In the genomic region with DNA sequence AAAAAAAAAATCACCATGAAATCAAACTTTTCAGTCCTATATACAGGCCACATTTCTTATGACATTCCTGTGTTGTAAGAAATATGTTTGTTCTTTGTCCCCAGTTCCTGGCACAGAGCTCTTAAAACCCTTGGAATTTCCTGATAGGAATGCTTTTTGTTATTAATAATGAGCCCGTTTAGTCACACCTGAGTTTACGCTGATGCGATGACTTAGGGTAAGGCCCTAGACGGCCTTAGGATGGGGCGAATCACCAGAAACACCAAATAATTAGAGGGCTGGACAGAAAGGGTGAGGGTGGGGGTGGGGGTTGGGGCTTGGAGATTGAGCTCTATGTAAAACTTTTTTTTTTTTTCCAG, we compare ENCODE assay signal across 22 cellular contexts. TPM values are rescaled to one million over a fixed set of nuclear protein-coding genes. Genes with fewer than 3 reads are reported as not detected.
DNase-seq lines count a peak whose midpoint lies in the region; ATAC-seq and TF ChIP-seq lines count a peak whose summit lies in the region.
"Had no signal": no experiment of that assay in that cellular context is flagged by ENCODE, and none has a peak within 500 bp of the region (broad histone marks: within the 10 kb centered on the region; RNA-seq: fewer than 3 reads in every experiment).

No MANE protein-coding gene starts in this region.

- no peak overlapping the region for H3K27ac Mint-ChIP-seq in GM23338
- H3K27ac Mint-ChIP-seq: activated CD8-positive, alpha-beta T cell treated with anti-CD3 and anti-CD28 coated beads for 36 hours; activated naive CD8-positive, alpha-beta T cell treated with anti-CD3 and anti-CD28 coated beads, Interleukin-2, amount 50 U/mL, for 24 hours had no signal

- H3K4me3 ChIP-seq in GM23338: no peak overlapping the region
- H3K4me3 ChIP-seq in gastroesophageal sphincter: no peak overlapping the region
- H3K4me3 ChIP-seq in skeletal muscle tissue (ENCODE audit: low read length in 3 of 3): no peak overlapping the region
- H3K4me3 ChIP-seq: MG63, thoracic aorta had no signal

- H3K36me3 Mint-ChIP-seq in GM23338 (ENCODE audit: low read depth): no peaks in the 10 kb centered on the region

- H3K79me2 ChIP-seq in GM23338 (replicated peaks; ENCODE audit: insufficient read depth): no peaks in the 10 kb centered on the region

- no peaks in the 10 kb centered on the region for H3K9me2 ChIP-seq in GM23338 (ENCODE audit: insufficient read depth)

- H3K4me1 Mint-ChIP-seq in GM23338: peaks cover 15% of the 10 kb centered on the region
- H3K4me1 Mint-ChIP-seq: central memory CD8-positive, alpha-beta T cell had no signal

- 0 out of 3 replicates have a peak overlapping the region, but pooled peaks have one; percentile 4 for H3K4me3 Mint-ChIP-seq in GM23338
- H3K4me3 Mint-ChIP-seq: activated CD8-positive, alpha-beta T cell treated with anti-CD3 and anti-CD28 coated beads for 36 hours; activated naive CD8-positive, alpha-beta T cell treated with anti-CD3 and anti-CD28 coated beads, Interleukin-2, amount 50 U/mL, for 24 hours; central memory CD8-positive, alpha-beta T cell had no signal

- no peak for TF ChIP-seq POLR2A in gastroesophageal sphincter (IDR thresholded peaks at IDR 0.05)

- H3K9me3 Mint-ChIP-seq in GM23338: no peaks in the 10 kb centered on the region
- H3K9me3 Mint-ChIP-seq: activated CD8-positive, alpha-beta T cell treated with anti-CD3 and anti-CD28 coated beads for 36 hours; activated naive CD8-positive, alpha-beta T cell treated with anti-CD3 and anti-CD28 coated beads, Interleukin-2, amount 50 U/mL, for 24 hours; central memory CD8-positive, alpha-beta T cell had no signal

- H3K27me3 ChIP-seq in GM23338 (ENCODE audit: insufficient read depth): no peaks in the 10 kb centered on the region
- no peaks in the 10 kb centered on the region for H3K27me3 ChIP-seq in gastroesophageal sphincter
- H3K27me3 ChIP-seq in skeletal muscle tissue (ENCODE audit: control insufficient read depth in 3 of 3, insufficient read depth in 3 of 3, low read length in 3 of 3): no peaks in the 10 kb centered on the region
- H3K27me3 ChIP-seq: MG63, neutrophil had no signal

- no peak overlapping the region for H3K9ac ChIP-seq in skeletal muscle tissue (ENCODE audit: low read depth in 1 of 3, low read length in 3 of 3)

- TF ChIP-seq EP300 in gastroesophageal sphincter (IDR thresholded peaks at IDR 0.05): no peak

- WGBS in gastroesophageal sphincter (ENCODE audit: low coverage in 1 of 2), 2 donors: 42 to 51% methylated on average over 3 to 5 of the region's 5 CpGs

- no peak overlapping the region for H2AFZ ChIP-seq in GM23338

- H3K4me1 ChIP-seq in GM23338 (ENCODE audit: insufficient read depth) (peaks cover 13% of the 10 kb centered on the region), gastroesophageal sphincter (peaks cover 9 to 99% (median 49%) of the 10 kb centered on the region in 3 donors), skeletal muscle tissue (ENCODE audit: control insufficient read depth in 3 of 3, insufficient read depth in 3 of 3, low read length in 3 of 3) (peaks cover 68 to 78% (median 68%) of the 10 kb centered on the region in 3 donors)

- no peaks in the 10 kb centered on the region for H4K20me1 ChIP-seq in GM23338 (replicated peaks; ENCODE audit: insufficient read depth)

- H3K9me3 ChIP-seq in gastroesophageal sphincter (no peaks in the 10 kb centered on the region), skeletal muscle tissue (ENCODE audit: control insufficient read depth in 3 of 3, low read length in 3 of 3) (no peaks in the 10 kb centered on the region)
- H3K9me3 ChIP-seq: MG63, neutrophil, thoracic aorta had no signal

- no peaks in the 10 kb centered on the region for H3K36me3 ChIP-seq in GM23338 (ENCODE audit: insufficient read depth)
- H3K36me3 ChIP-seq in gastroesophageal sphincter: no peaks in the 10 kb centered on the region
- H3K36me3 ChIP-seq in skeletal muscle tissue (ENCODE audit: control insufficient read depth in 3 of 3, insufficient read depth in 3 of 3, low read length in 3 of 3): no peaks in the 10 kb centered on the region
- H3K36me3 ChIP-seq: MG63, neutrophil, thoracic aorta, WERI-Rb-1 had no signal

- no peaks in the 10 kb centered on the region for H3F3A ChIP-seq in GM23338 (replicated peaks; ENCODE audit: low read depth)

- H3K27ac ChIP-seq in GM23338 (ENCODE audit: low read depth): no peak overlapping the region
- H3K27ac ChIP-seq in VCaP: peak overlapping the region; percentile 73
- peak overlapping the region; percentile 9 to 90 (median 88) for H3K27ac ChIP-seq in gastroesophageal sphincter
- peak overlapping the region; percentile 68 for H3K27ac ChIP-seq in skeletal muscle tissue (ENCODE audit: low read depth, low read length)
- H3K27ac ChIP-seq: neutrophil, thoracic aorta, WERI-Rb-1 had no signal

- DNase-seq in GM23338 (ENCODE audit: low spot score) (peak; percentile 52), NCI-H748 (lab: John Stamatoyannopoulos, UW; ENCODE audit: unreplicated experiment) (no peak), dedifferentiated amniotic fluid mesenchymal stem cell (ENCODE audit: extremely low spot score) (no peak), NCI-H1105 treated with DMSO at 0.1 percent for 48 hours (lab: John Stamatoyannopoulos, UW) (no peak)
- DNase-seq: activated CD8-positive, alpha-beta T cell treated with anti-CD3 and anti-CD28 coated beads for 36 hours; activated naive CD8-positive, alpha-beta T cell treated with anti-CD3 and anti-CD28 coated beads, Interleukin-2, amount 50 U/mL, for 24 hours; DMS 273 treated with DMSO at 0.1 percent for 48 hours; MG63; midbrain; NCI-H187 treated with DMSO at 0.1 percent for 48 hours; stimulated activated CD4-positive, alpha-beta T cell treated with anti-CD3 and anti-CD28 coated beads, Interleukin-4, amount 100 ng/mL, for 1 hour; SW 1271; WERI-Rb-1 had no signal

- 0 out of 2 replicates have a peak overlapping the region, but pooled peaks have one; percentile 40 for H3K4me2 ChIP-seq in GM23338

- ATAC-seq in GM23338 (peak; percentile 21; the same call in 2 of the 3 replicates), gastroesophageal sphincter (no peak), HG03432 (IDR thresholded peaks at IDR 0.05; ENCODE audit: unreplicated experiment) (no peak)
- ATAC-seq: activated CD8-positive, alpha-beta T cell treated with anti-CD3 and anti-CD28 coated beads for 36 hours; activated naive CD8-positive, alpha-beta T cell treated with anti-CD3 and anti-CD28 coated beads, Interleukin-2, amount 50 U/mL, for 24 hours; sciatic nerve had no signal

- peaks cover 10% of the 10 kb centered on the region for H3K27me3 Mint-ChIP-seq in GM23338 (ENCODE audit: insufficient read depth, low read depth, poor library complexity)

- TF ChIP-seq CTCF in GM23338 (conservative IDR thresholded peaks at IDR 0.05; ENCODE audit: low read depth in 2 of 2): no peak
- no peak for TF ChIP-seq CTCF in VCaP (conservative IDR thresholded peaks at IDR 0.05)
- TF ChIP-seq CTCF in gastroesophageal sphincter (IDR thresholded peaks at IDR 0.05): no peak

TF ChIP-seq in GM23338, 12 proteins besides CTCF, POLR2A, EP300 and RAD21 (continues in another document):
- no peak for TF ChIP-seq EZH2phosphoT487 (IDR thresholded peaks at IDR 0.05; ENCODE audit: unreplicated experiment)
- no peak for TF ChIP-seq JUNB (IDR thresholded peaks at IDR 0.05; ENCODE audit: unreplicated experiment)
- no peak for TF ChIP-seq NANOG (IDR thresholded peaks at IDR 0.05; ENCODE audit: borderline replicate concordance)
- no peak for TF ChIP-seq ZNF331 (CRISPR knock-in tag; IDR thresholded peaks at IDR 0.05; ENCODE audit: low read depth)
- TF ChIP-seq, protein P1, sequence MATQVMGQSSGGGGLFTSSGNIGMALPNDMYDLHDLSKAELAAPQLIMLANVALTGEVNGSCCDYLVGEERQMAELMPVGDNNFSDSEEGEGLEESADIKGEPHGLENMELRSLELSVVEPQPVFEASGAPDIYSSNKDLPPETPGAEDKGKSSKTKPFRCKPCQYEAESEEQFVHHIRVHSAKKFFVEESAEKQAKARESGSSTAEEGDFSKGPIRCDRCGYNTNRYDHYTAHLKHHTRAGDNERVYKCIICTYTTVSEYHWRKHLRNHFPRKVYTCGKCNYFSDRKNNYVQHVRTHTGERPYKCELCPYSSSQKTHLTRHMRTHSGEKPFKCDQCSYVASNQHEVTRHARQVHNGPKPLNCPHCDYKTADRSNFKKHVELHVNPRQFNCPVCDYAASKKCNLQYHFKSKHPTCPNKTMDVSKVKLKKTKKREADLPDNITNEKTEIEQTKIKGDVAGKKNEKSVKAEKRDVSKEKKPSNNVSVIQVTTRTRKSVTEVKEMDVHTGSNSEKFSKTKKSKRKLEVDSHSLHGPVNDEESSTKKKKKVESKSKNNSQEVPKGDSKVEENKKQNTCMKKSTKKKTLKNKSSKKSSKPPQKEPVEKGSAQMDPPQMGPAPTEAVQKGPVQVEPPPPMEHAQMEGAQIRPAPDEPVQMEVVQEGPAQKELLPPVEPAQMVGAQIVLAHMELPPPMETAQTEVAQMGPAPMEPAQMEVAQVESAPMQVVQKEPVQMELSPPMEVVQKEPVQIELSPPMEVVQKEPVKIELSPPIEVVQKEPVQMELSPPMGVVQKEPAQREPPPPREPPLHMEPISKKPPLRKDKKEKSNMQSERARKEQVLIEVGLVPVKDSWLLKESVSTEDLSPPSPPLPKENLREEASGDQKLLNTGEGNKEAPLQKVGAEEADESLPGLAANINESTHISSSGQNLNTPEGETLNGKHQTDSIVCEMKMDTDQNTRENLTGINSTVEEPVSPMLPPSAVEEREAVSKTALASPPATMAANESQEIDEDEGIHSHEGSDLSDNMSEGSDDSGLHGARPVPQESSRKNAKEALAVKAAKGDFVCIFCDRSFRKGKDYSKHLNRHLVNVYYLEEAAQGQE (IDR thresholded peaks at IDR 0.05; ENCODE audit: unreplicated experiment): no peak
- TF ChIP-seq POLR2AphosphoS5 (IDR thresholded peaks at IDR 0.05; ENCODE audit: low read depth): no peak

RNA-seq across cellular contexts. Expression of a gene that starts 17.5 kb away (rescaled TPM):
- 10.1 and 12.5 TPM in 2 replicates for total RNA-seq in GM23338 (2014; rRNA removed; shearing (Covaris generic))
- polyA plus RNA-seq in GM23338 (2016; fragmentation: Nextera tagmentation; extraction: Ambion mirVana): 6.6 TPM in 2 replicates
- total RNA-seq in gastroesophageal sphincter (10 to 100 TPM; 51.9 to 66.7 (median 58.1) TPM), skeletal muscle tissue (72.0 TPM)

RNA-seq across cellular contexts. Expression of a gene that starts 52.0 kb away (rescaled TPM):
- total RNA-seq in GM23338 (2014; rRNA removed; shearing (Covaris generic)): 0.54 TPM in 1 of 2 replicates, not detected in the other
- polyA plus RNA-seq in GM23338 (2016; fragmentation: Nextera tagmentation; extraction: Ambion mirVana): not detected in 2 replicates
- total RNA-seq in gastroesophageal sphincter: 100 to 1,000 TPM in 2 of 4 donors, 10 to 100 TPM in 2; 37.1 to 176 (median 122) TPM
- not detected for total RNA-seq in skeletal muscle tissue
- total RNA-seq: activated CD8-positive, alpha-beta T cell treated with anti-CD3 and anti-CD28 coated beads for 36 hours; NCI-H460 had no signal

Comparison
In these comparisons a context has a peak if more than half of its experiments do, and no peak if none do; other contexts are left out.
1. RNA of a gene that starts 52.0 kb away (total RNA-seq): 37.1 to 176 TPM in gastroesophageal sphincter; 0.54 TPM in GM23338 and not detected in skeletal muscle tissue (single experiment); every median in the first group is over 10 times any median in the second.